In genomic region chr4:105184316-105184988, GRCh38 we compare ENCODE assay signal across 16 cellular contexts. TPM values are rescaled to one million over a fixed set of nuclear protein-coding genes. Genes with fewer than 3 reads are reported as not detected.
A peak's percentile ranks its signal among the peaks of the same experiment; 100 is the strongest.
DNase-seq lines count a peak whose midpoint lies in the region; ATAC-seq and FAIRE-seq lines count a peak whose summit lies in the region.
"Had no signal": no experiment of that assay in that cellular context is flagged by ENCODE, and none has a peak within 500 bp of the region (broad histone marks: within the 10 kb centered on the region; RNA-seq: fewer than 3 reads in every experiment).

No MANE protein-coding gene starts in this region.

- DNase-seq in activated CD4-positive, alpha-beta T cell treated with anti-CD3 and anti-CD28 coated beads, Interleukin-2, amount 10 ng/mL, durations not matched to agents 24 days and 14 days: no peak
- DNase-seq in activated CD4-positive, alpha-beta T cell treated with anti-CD3 and anti-CD28 coated beads for 4 hours: no peak
- DNase-seq in RCC 7860 (ENCODE audit: low spot score) (peak; percentile 49), right cardiac atrium (no peak), renal cortical epithelial cell (ENCODE audit: low read depth) (peak; percentile 93), islet precursor cell (no peak), GDM1 (lab: John Stamatoyannopoulos, UW) (no peak)
- DNase-seq: activated CD8-positive, alpha-beta T cell treated with anti-CD3 and anti-CD28 coated beads for 36 hours; activated effector memory CD4-positive, alpha-beta T cell treated with anti-CD3 and anti-CD28 coated beads, Interleukin-2, amount 50 U/mL, for 16 hours; COR-L47; NCI-H1105 treated with DMSO at 0.1 percent for 48 hours; NCI-H524; stimulated activated CD4-positive, alpha-beta T cell treated with anti-CD3 and anti-CD28 coated beads, Interleukin-15, amount 100 ng/mL, for 24 hours; T1000; tibial artery had no signal

- H3K27me3 Mint-ChIP-seq in activated CD4-positive, alpha-beta T cell treated with anti-CD3 and anti-CD28 coated beads, Interleukin-2, amount 10 ng/mL, durations not matched to agents 24 days and 14 days: no peaks in the 10 kb centered on the region
- H3K27me3 Mint-ChIP-seq: activated CD8-positive, alpha-beta T cell treated with anti-CD3 and anti-CD28 coated beads for 36 hours had no signal

- H3K27ac Mint-ChIP-seq in activated CD4-positive, alpha-beta T cell treated with anti-CD3 and anti-CD28 coated beads, Interleukin-2, amount 10 ng/mL, durations not matched to agents 24 days and 14 days: peak overlapping the region; percentile 9
- H3K27ac Mint-ChIP-seq: activated CD8-positive, alpha-beta T cell treated with anti-CD3 and anti-CD28 coated beads for 36 hours had no signal

- no peak overlapping the region for H3K27ac ChIP-seq in right cardiac atrium (ENCODE audit: low read length)
- H3K27ac ChIP-seq: tibial artery had no signal

- ATAC-seq in right cardiac atrium (peak; percentile 69 to 71), HG02870 (IDR thresholded peaks at IDR 0.05; ENCODE audit: unreplicated experiment) (no peak)
- ATAC-seq: activated CD8-positive, alpha-beta T cell treated with anti-CD3 and anti-CD28 coated beads for 36 hours had no signal

- H3K36me3 Mint-ChIP-seq in activated CD4-positive, alpha-beta T cell treated with anti-CD3 and anti-CD28 coated beads, Interleukin-2, amount 10 ng/mL, durations not matched to agents 24 days and 14 days (ENCODE audit: low read depth): peaks cover 13% of the 10 kb centered on the region

- 57% methylated on average over 2 of the region's 2 CpGs for WGBS in right cardiac atrium

- peak; percentile 79 for FAIRE-seq in RCC 7860 (lab: Jason Lieb, UNC)

- intact Hi-C loops in activated CD4-positive, alpha-beta T cell treated with anti-CD3 and anti-CD28 coated beads, Interleukin-2, amount 10 ng/mL, durations not matched to agents 24 days and 14 days (cut with micrococcal nuclease): no loop called here
- intact Hi-C loops in right cardiac atrium (cut with DNase I): no loop called here

- H3K27me3 ChIP-seq in right cardiac atrium (ENCODE audit: control insufficient read depth, insufficient read depth): no peaks in the 10 kb centered on the region
- H3K27me3 ChIP-seq: tibial artery had no signal

- no peaks in the 10 kb centered on the region for H3K9me3 ChIP-seq in right cardiac atrium (ENCODE audit: control insufficient read depth, low read length)
- H3K9me3 ChIP-seq: tibial artery had no signal

- no peaks in the 10 kb centered on the region for H3K9me3 Mint-ChIP-seq in activated CD4-positive, alpha-beta T cell treated with anti-CD3 and anti-CD28 coated beads, Interleukin-2, amount 10 ng/mL, durations not matched to agents 24 days and 14 days
- H3K9me3 Mint-ChIP-seq: activated CD8-positive, alpha-beta T cell treated with anti-CD3 and anti-CD28 coated beads for 36 hours had no signal

- H3K4me3 ChIP-seq in right cardiac atrium (ENCODE audit: low read length): no peak overlapping the region
- H3K4me3 ChIP-seq: tibial artery had no signal

- H3K4me3 Mint-ChIP-seq in activated CD4-positive, alpha-beta T cell treated with anti-CD3 and anti-CD28 coated beads, Interleukin-2, amount 10 ng/mL, durations not matched to agents 24 days and 14 days: no peak overlapping the region
- H3K4me3 Mint-ChIP-seq: activated CD8-positive, alpha-beta T cell treated with anti-CD3 and anti-CD28 coated beads for 36 hours had no signal

- peaks cover 18% of the 10 kb centered on the region for H3K4me1 Mint-ChIP-seq in activated CD4-positive, alpha-beta T cell treated with anti-CD3 and anti-CD28 coated beads, Interleukin-2, amount 10 ng/mL, durations not matched to agents 24 days and 14 days

- H3K4me1 ChIP-seq in right cardiac atrium (ENCODE audit: control insufficient read depth, insufficient read depth, low read length): no peaks in the 10 kb centered on the region

RNA-seq across cellular contexts. Expression of gene TET2, which starts 37.8 kb away (rescaled TPM):
- 26.1 and 28.9 TPM in 2 replicates for total RNA-seq in activated CD4-positive, alpha-beta T cell treated with anti-CD3 and anti-CD28 coated beads, Interleukin-2, amount 10 ng/mL, durations not matched to agents 24 days and 14 days
- total RNA-seq in right cardiac atrium: 10 to 100 TPM; 19.7 to 24.0 (median 22.0) TPM
- polyA plus RNA-seq in right cardiac atrium: 3.3 TPM
- 5.4 and 18.8 TPM in 2 replicates for total RNA-seq in renal cortical epithelial cell

Comparison
In these comparisons a context has a peak if more than half of its experiments do, and no peak if none do; other contexts are left out.
1. DNase-seq: peak in RCC 7860 (single experiment) and renal cortical epithelial cell (single experiment); none in activated CD4-positive, alpha-beta T cell treated with anti-CD3 and anti-CD28 coated beads, Interleukin-2, amount 10 ng/mL, durations not matched to agents 24 days and 14 days (single experiment), activated CD4-positive, alpha-beta T cell treated with anti-CD3 and anti-CD28 coated beads for 4 hours (0 of 2), right cardiac atrium (0 of 3), islet precursor cell (single experiment) and GDM1 (single experiment).